14 cellular contexts compared by ENCODE assay signal in genomic region chr2:126700677-126701076, GRCh38.
DNase-seq lines count a peak whose midpoint lies in the region; ATAC-seq lines count a peak whose summit lies in the region.
"Had no signal": no experiment of that assay in that cellular context is flagged by ENCODE, and none has a peak within 500 bp of the region (broad histone marks: within the 10 kb centered on the region; RNA-seq: fewer than 3 reads in every experiment).

No MANE protein-coding gene starts in this region.

- H3K27ac Mint-ChIP-seq in activated T-cell treated with anti-CD3 and anti-CD28 coated beads, Interleukin-2, amount 50 U/mL, for 24 hours = peak overlapping the region; percentile 8

- peaks cover 0 to 31% (median 29%) of the 10 kb centered on the region in 5 donors for H3K36me3 ChIP-seq in subcutaneous abdominal adipose tissue (ENCODE audit: control insufficient read depth in 5 of 5, insufficient read depth in 5 of 5, low read length in 5 of 5)
- H3K36me3 ChIP-seq: WERI-Rb-1 had no signal

- no peaks in the 10 kb centered on the region for H3K9me3 Mint-ChIP-seq in activated T-cell treated with anti-CD3 and anti-CD28 coated beads, Interleukin-2, amount 50 U/mL, for 24 hours

- no peaks in the 10 kb centered on the region for H3K9me3 ChIP-seq in subcutaneous abdominal adipose tissue (ENCODE audit: control insufficient read depth in 5 of 5, low read length in 5 of 5)
- H3K9me3 ChIP-seq: A549 had no signal

- H3K36me3 Mint-ChIP-seq in activated T-cell treated with anti-CD3 and anti-CD28 coated beads, Interleukin-2, amount 50 U/mL, for 24 hours (ENCODE audit: low read depth) = peaks cover 51% of the 10 kb centered on the region

- H3K27ac ChIP-seq in subcutaneous abdominal adipose tissue (ENCODE audit: low read depth, low read length) = peak overlapping the region; percentile 64
- H3K27ac ChIP-seq: A549, WERI-Rb-1 had no signal

- no peak for DNase-seq in activated T-cell treated with anti-CD3 and anti-CD28 coated beads, Interleukin-2, amount 50 U/mL, for 24 hours
- no peak for DNase-seq in activated T-cell treated with anti-CD3 and anti-CD28 coated beads, Interleukin-2, amount 50 U/mL, for 1 hour
- DNase-seq in amniotic epithelial cell (ENCODE audit: low read depth) (peak; percentile 33), iris pigment epithelial cell (ENCODE audit: low read depth) (peak; percentile 74)
- no peak for DNase-seq in activated CD8-positive, alpha-beta memory T cell treated with anti-CD3 and anti-CD28 coated beads for 24 hours
- DNase-seq: activated naive CD4-positive, alpha-beta T cell treated with anti-CD3 and anti-CD28 coated beads, Interleukin-2, amount 50 U/mL, for 16 hours; caudate nucleus; NCI-H2029 treated with DMSO at 0.1 percent for 48 hours; RPMI8226; WERI-Rb-1 had no signal

- no peak overlapping the region for H3K9ac ChIP-seq in subcutaneous abdominal adipose tissue (ENCODE audit: low read length in 5 of 5)

- H3K4me3 Mint-ChIP-seq in activated T-cell treated with anti-CD3 and anti-CD28 coated beads, Interleukin-2, amount 50 U/mL, for 24 hours = no peak overlapping the region

- H3K4me1 Mint-ChIP-seq in activated T-cell treated with anti-CD3 and anti-CD28 coated beads, Interleukin-2, amount 50 U/mL, for 24 hours (ENCODE audit: low read depth) = peaks cover 5% of the 10 kb centered on the region

- H3K4me1 ChIP-seq in subcutaneous abdominal adipose tissue (ENCODE audit: control insufficient read depth in 5 of 5, insufficient read depth in 5 of 5, low read length in 5 of 5) = peaks cover 2 to 71% (median 54%) of the 10 kb centered on the region in 5 donors
- H3K4me1 ChIP-seq: A549 had no signal

- H3K27me3 Mint-ChIP-seq in activated T-cell treated with anti-CD3 and anti-CD28 coated beads, Interleukin-2, amount 50 U/mL, for 24 hours = no peaks in the 10 kb centered on the region

- no peak overlapping the region for H3K4me3 ChIP-seq in subcutaneous abdominal adipose tissue (ENCODE audit: low read depth in 1 of 5, low read length in 5 of 5)
- H3K4me3 ChIP-seq: A549 had no signal

- H3K27me3 ChIP-seq in subcutaneous abdominal adipose tissue (ENCODE audit: control insufficient read depth in 5 of 5, insufficient read depth in 4 of 5, low read length in 5 of 5) = no peaks in the 10 kb centered on the region

- ATAC-seq in HG02759 (IDR thresholded peaks at IDR 0.05; ENCODE audit: unreplicated experiment) (no peak), GM18502 (IDR thresholded peaks at IDR 0.05; ENCODE audit: poor library complexity, unreplicated experiment) (no peak)
- ATAC-seq: A549 had no signal

Comparison
In these comparisons a context has a peak if more than half of its experiments do, and no peak if none do; other contexts are left out.
1. DNase-seq: peak in amniotic epithelial cell (single experiment) and iris pigment epithelial cell (single experiment); none in activated T-cell treated with anti-CD3 and anti-CD28 coated beads, Interleukin-2, amount 50 U/mL, for 24 hours (single experiment), activated T-cell treated with anti-CD3 and anti-CD28 coated beads, Interleukin-2, amount 50 U/mL, for 1 hour (single experiment) and activated CD8-positive, alpha-beta memory T cell treated with anti-CD3 and anti-CD28 coated beads for 24 hours (single experiment).